ENCODE assay signal across 16 cellular contexts in genomic region chr11:72226701-72227100, GRCh38. TPM values are rescaled to one million over a fixed set of nuclear protein-coding genes. Genes with fewer than 3 reads are reported as not detected.
A peak's percentile ranks its signal among the peaks of the same experiment; 100 is the strongest.
DNase-seq lines count a peak whose midpoint lies in the region; ATAC-seq, FAIRE-seq and TF ChIP-seq lines count a peak whose summit lies in the region.
"Had no signal": no experiment of that assay in that cellular context is flagged by ENCODE, and none has a peak within 500 bp of the region (broad histone marks: within the 10 kb centered on the region; RNA-seq: fewer than 3 reads in every experiment).

No MANE protein-coding gene starts in this region.

- no peak overlapping the region for H2AFZ ChIP-seq in GM12878 (ENCODE audit: control insufficient read depth, low read depth, low read length)

- peaks cover 28% of the 10 kb centered on the region for H3K36me3 ChIP-seq in CD4-positive, alpha-beta memory T cell (ENCODE audit: insufficient read depth, low read length)
- H3K36me3 ChIP-seq in GM12878 (ENCODE audit: control insufficient read depth in 2 of 2, insufficient read depth in 2 of 2, low read length in 1 of 2) (peaks cover 13 to 25% of the 10 kb centered on the region in 2 experiments; a peak in 3 of 4 replicates), mucosa of descending colon (ENCODE audit: low read depth) (peaks cover 3% of the 10 kb centered on the region)

- no peaks in the 10 kb centered on the region for H3K27me3 Mint-ChIP-seq in CD4-positive, alpha-beta memory T cell
- peaks cover 2% of the 10 kb centered on the region; the same call in 1 of the 2 replicates for H3K27me3 Mint-ChIP-seq in HFFc6 (ENCODE audit: insufficient read depth)
- H3K27me3 Mint-ChIP-seq in nephron progenitor cell (ENCODE audit: low read depth, poor library complexity): no peaks in the 10 kb centered on the region
- no peaks in the 10 kb centered on the region for H3K27me3 Mint-ChIP-seq in activated naive CD4-positive, alpha-beta T cell treated with anti-CD3 and anti-CD28 coated beads for 36 hours (ENCODE audit: low read depth)
- H3K27me3 Mint-ChIP-seq: activated B cell treated with CpG ODN at 0.5 μM for 24 hours had no signal

- H3K4me3 ChIP-seq in CD4-positive, alpha-beta memory T cell (ENCODE audit: low read length in 2 of 2): no peak overlapping the region
- H3K4me3 ChIP-seq in GM12878 (no peak overlapping the region), mucosa of descending colon (no peak overlapping the region)
- H3K4me3 ChIP-seq: lower lobe of right lung had no signal

- WGBS in GM12878 (ENCODE audit: insufficient coverage, insufficient replicate concordance, low lambda C conversion rate, missing lambda C conversion rate): 100% methylated on average over 5 of the region's 5 CpGs

- intact Hi-C loops in CD4-positive, alpha-beta memory T cell (cut with micrococcal nuclease): no loop called here
- intact Hi-C loops in GM12878 (cut with micrococcal nuclease; ENCODE audit: unreplicated experiment) (no loop called here), mucosa of descending colon (cut with DNase I, micrococcal nuclease) (no loop called here)
- intact Hi-C loops in activated naive CD4-positive, alpha-beta T cell treated with anti-CD3 and anti-CD28 coated beads for 36 hours (cut with micrococcal nuclease): no loop called here

- POLR2A ChIA-PET in CD4-positive, alpha-beta memory T cell (lab: Charles Lee; ENCODE audit: partially characterized antibody): interaction anchor here (4.6 to 5.0 kb wide), 2 partner anchors 10 to 185 kb away, joined by 36 to 50 read pairs; no protein-coding TSS in a partner anchor
- POLR2A ChIA-PET in GM12878 (lab: Charles Lee): interaction anchor here (0.7 kb wide), 2 partner anchors 13 to 233 kb away, joined by 3 read pairs; no protein-coding TSS in a partner anchor

- no peak overlapping the region for H3K27ac ChIP-seq in CD4-positive, alpha-beta memory T cell (ENCODE audit: low read depth, low read length)
- H3K27ac ChIP-seq in GM12878 (ENCODE audit: control insufficient read depth, insufficient read depth): no peak overlapping the region
- H3K27ac ChIP-seq: HL-60 had no signal

- CTCF ChIA-PET in CD4-positive, alpha-beta memory T cell (lab: Charles Lee; ENCODE audit: partially characterized antibody): interaction anchor here (0.7 to 6.0 kb wide), 2 partner anchors 10 to 1746 kb away, joined by 3 to 40 read pairs; no protein-coding TSS in a partner anchor
- CTCF ChIA-PET in GM12878 (lab: Yijun Ruan, JAX): interaction anchor here (1.0 to 2.3 kb wide), 7 partner anchors 12 to 204 kb away, joined by 3 to 14 read pairs (median 4); no protein-coding TSS in a partner anchor
- CTCF ChIA-PET in activated naive CD4-positive, alpha-beta T cell treated with anti-CD3 and anti-CD28 coated beads for 36 hours (lab: Charles Lee): interaction anchor here (1.0 to 1.1 kb wide), 2 partner anchors 11 to 44 kb away, joined by 3 to 4 read pairs; no protein-coding TSS in a partner anchor

- no TSS peak for BruUV-seq in GM12878 (replicated peaks; lab: Mats Ljungman, UMichigan)

- H3K4me1 Mint-ChIP-seq in CD4-positive, alpha-beta memory T cell: peaks cover 8 to 31% (median 20%) of the 10 kb centered on the region in 4 donors
- H3K4me1 Mint-ChIP-seq in HFFc6 (ENCODE audit: low read depth): peaks cover 27% of the 10 kb centered on the region
- peaks cover 49% of the 10 kb centered on the region for H3K4me1 Mint-ChIP-seq in nephron progenitor cell
- peaks cover 20% of the 10 kb centered on the region for H3K4me1 Mint-ChIP-seq in activated naive CD4-positive, alpha-beta T cell treated with anti-CD3 and anti-CD28 coated beads for 36 hours (ENCODE audit: low read depth)

- SMC1A ChIA-PET in GM12878 (lab: Charles Lee; ENCODE audit: uncharacterized antibody, unreplicated experiment): interaction anchor here (0.8 to 1.2 kb wide), 2 partner anchors 185 to 252 kb away, joined by 3 read pairs; no protein-coding TSS in a partner anchor

- peaks cover 19% of the 10 kb centered on the region for H3K4me1 ChIP-seq in CD4-positive, alpha-beta memory T cell (ENCODE audit: insufficient read depth, low read length)
- H3K4me1 ChIP-seq in GM12878 (ENCODE audit: control insufficient read depth, insufficient read depth, low read length): peaks cover 15% of the 10 kb centered on the region
- H3K4me1 ChIP-seq in mucosa of descending colon (ENCODE audit: low read depth): peaks cover 15% of the 10 kb centered on the region

- in situ Hi-C loops in GM12878 (cut with MboI): no loop called here

- H3K27ac Mint-ChIP-seq in CD4-positive, alpha-beta memory T cell: peak overlapping the region in 4 of 7 donors; percentile 42 to 92 (median 62)
- H3K27ac Mint-ChIP-seq in HFFc6 (no peak overlapping the region), nephron progenitor cell (no peak overlapping the region)
- no peak overlapping the region for H3K27ac Mint-ChIP-seq in activated naive CD4-positive, alpha-beta T cell treated with anti-CD3 and anti-CD28 coated beads for 36 hours

- H3K9me3 Mint-ChIP-seq in CD4-positive, alpha-beta memory T cell: no peaks in the 10 kb centered on the region
- H3K9me3 Mint-ChIP-seq in HFFc6: no peaks in the 10 kb centered on the region
- no peaks in the 10 kb centered on the region for H3K9me3 Mint-ChIP-seq in nephron progenitor cell
- no peaks in the 10 kb centered on the region for H3K9me3 Mint-ChIP-seq in activated naive CD4-positive, alpha-beta T cell treated with anti-CD3 and anti-CD28 coated beads for 36 hours
- H3K9me3 Mint-ChIP-seq: activated B cell treated with CpG ODN at 0.5 μM for 24 hours had no signal

- DNase-seq in CD4-positive, alpha-beta memory T cell: no peak
- DNase-seq in HFFc6 (no peak), GM12878 (ENCODE audit: low read depth, low spot score) (no peak), nephron progenitor cell (no peak), SIG-M5 (lab: John Stamatoyannopoulos, UW) (no peak), mucosa of descending colon (no peak)
- DNase-seq in activated naive CD4-positive, alpha-beta T cell treated with anti-CD3 and anti-CD28 coated beads for 36 hours: no peak
- DNase-seq: activated B cell treated with CpG ODN at 0.5 μM for 24 hours; erythroblast; hypothalamus; lower lobe of right lung; MM.1S; NCI-H82; stimulated activated CD4-positive, alpha-beta T cell treated with anti-CD3 and anti-CD28 coated beads, Interleukin-4, amount 100 ng/mL, for 1 hour had no signal

- no peak for TF ChIP-seq EP300 in GM12878 (IDR thresholded peaks at IDR 0.05; ENCODE audit: borderline replicate concordance in 1 of 2, control insufficient read depth in 1 of 2, low read depth in 2 of 2, low read length in 2 of 2)

- H3K9me3 ChIP-seq in CD4-positive, alpha-beta memory T cell (ENCODE audit: control insufficient read depth in 1 of 2, low read length in 2 of 2): no peaks in the 10 kb centered on the region
- no peaks in the 10 kb centered on the region for H3K9me3 ChIP-seq in GM12878 (replicated peaks; ENCODE audit: control insufficient read depth, insufficient read depth, low read length)
- no peaks in the 10 kb centered on the region for H3K9me3 ChIP-seq in mucosa of descending colon
- H3K9me3 ChIP-seq: lower lobe of right lung had no signal

- H3K79me2 ChIP-seq in GM12878 (ENCODE audit: control insufficient read depth, insufficient read depth, low read length): peaks cover 26% of the 10 kb centered on the region

- ATAC-seq in GM12878: no peak
- no peak for ATAC-seq in GM21717 (IDR thresholded peaks at IDR 0.05; ENCODE audit: unreplicated experiment)
- no peak for ATAC-seq in mucosa of descending colon
- ATAC-seq: lower lobe of right lung had no signal

- no peak for TF ChIP-seq POLR2A in GM12878 (IDR thresholded peaks at IDR 0.05; ENCODE audit: low read depth, low read length)

- H3K4me2 ChIP-seq in GM12878 (ENCODE audit: control insufficient read depth, insufficient read depth): peak overlapping the region; percentile 30; the same call in 1 of the 2 replicates

- H4K20me1 ChIP-seq in GM12878 (ENCODE audit: control insufficient read depth, insufficient read depth): no peaks in the 10 kb centered on the region; the same call in 1 of the 2 replicates

- no peak for FAIRE-seq in GM12878 (lab: Jason Lieb, UNC)

- no peak overlapping the region for H3K9ac ChIP-seq in GM12878 (ENCODE audit: control insufficient read depth, insufficient read depth, low read length)

- peaks cover 17 to 47% of the 10 kb centered on the region in 2 donors for H3K36me3 Mint-ChIP-seq in CD4-positive, alpha-beta memory T cell
- peaks cover 18% of the 10 kb centered on the region; the same call in 1 of the 2 replicates for H3K36me3 Mint-ChIP-seq in HFFc6 (ENCODE audit: low read depth)
- peaks cover 23% of the 10 kb centered on the region for H3K36me3 Mint-ChIP-seq in nephron progenitor cell (ENCODE audit: low read depth)
- peaks cover 11% of the 10 kb centered on the region for H3K36me3 Mint-ChIP-seq in activated naive CD4-positive, alpha-beta T cell treated with anti-CD3 and anti-CD28 coated beads for 36 hours (ENCODE audit: low read depth)

- no peaks in the 10 kb centered on the region for H3K27me3 ChIP-seq in CD4-positive, alpha-beta memory T cell (ENCODE audit: insufficient read depth, low read length)
- no peaks in the 10 kb centered on the region for H3K27me3 ChIP-seq in GM12878 (replicated peaks in 1 of 2; ENCODE audit: control insufficient read depth in 2 of 2, insufficient read depth in 2 of 2, low read length in 1 of 2)

- RAD21 ChIA-PET in GM12878 (lab: Charles Lee; ENCODE audit: unreplicated experiment): no interaction called here

- no peak for TF ChIP-seq RAD21 in GM12878 (IDR thresholded peaks at IDR 0.05; ENCODE audit: insufficient read depth, low read depth, low read length)

- peak overlapping the region in 2 of 8 donors; percentile 46 to 90 for H3K4me3 Mint-ChIP-seq in CD4-positive, alpha-beta memory T cell
- H3K4me3 Mint-ChIP-seq in HFFc6 (peak overlapping the region; percentile 95), nephron progenitor cell (peak overlapping the region; percentile 96)
- no peak overlapping the region for H3K4me3 Mint-ChIP-seq in activated naive CD4-positive, alpha-beta T cell treated with anti-CD3 and anti-CD28 coated beads for 36 hours

- TF ChIP-seq CTCF in HFFc6 (IDR thresholded peaks at IDR 0.05) (no peak), GM12878 (IDR thresholded peaks at IDR 0.05 in 2 of 3, conservative IDR thresholded peaks at IDR 0.05 in 1 of 3; ENCODE audit: control insufficient read depth in 2 of 3, extremely low read depth in 1 of 3, insufficient read depth in 1 of 3, low read depth in 3 of 3, low read length in 3 of 3) (no peak), nephron progenitor cell (IDR thresholded peaks at IDR 0.05) (no peak), mucosa of descending colon (IDR thresholded peaks at IDR 0.05) (no peak)

RNA-seq across cellular contexts. Expression of gene INPPL1, which starts 2.1 kb away (rescaled TPM):
- 100 to 1,000 TPM; 145 to 152 TPM for total RNA-seq in CD4-positive, alpha-beta memory T cell
- polyA plus RNA-seq in CD4-positive, alpha-beta memory T cell: 10 to 100 TPM in 1 of 2 donors, 1 to 10 TPM in 1; 4.0 to 10.2 TPM
- total RNA-seq in HFFc6 (2021; fragmentation: NEBNext Ultra II Directional; extraction: Animal tissue kit (Norgen Biotek cat#: 25700)): 100 to 1,000 TPM; 181 to 228 (median 212) TPM
- 149 and 152 TPM in 2 replicates for total RNA-seq in GM12878 (2013; cell fraction: nucleolus; rRNA removed)
- 62.3 and 66.3 TPM in 2 replicates for total RNA-seq in GM12878 (2014; rRNA removed)
- total RNA-seq in GM12878 (2014; rRNA removed; fragmentation: Illumina TruSeq; extraction: Trizol): 32.1 and 33.1 TPM in 2 replicates
- 110 and 116 TPM in 2 replicates for total RNA-seq in GM12878 (2021)
- 39.6 TPM for polyA plus RNA-seq in GM12878 (2011; ENCODE audit: low read depth)
- 36.2 and 68.8 TPM in 2 replicates for polyA plus RNA-seq in GM12878 (2011; rRNA removed)
- polyA plus RNA-seq in GM12878 (2011; cell fraction: cytosol; rRNA removed): 45.3 and 59.8 TPM in 2 replicates
- polyA plus RNA-seq in GM12878 (2011; cell fraction: nucleus; rRNA removed): 613 and 647 TPM in 2 replicates
- 71.7 and 110 TPM in 2 replicates for polyA plus RNA-seq in GM12878 (2012)
- polyA plus RNA-seq in GM12878 (2014; fragmentation: Illumina TruSeq; extraction: Trizol): 54.7 and 62.3 TPM in 2 replicates
- polyA plus RNA-seq in GM12878 (2014; fragmentation: Nextera tagmentation; extraction: Ambion mirVana): 1 to 10 TPM in 1 of 2 experiments, under 1 TPM in 1; 0.47 to 1.0 TPM
- 77.5 and 94.4 TPM in 2 replicates for polyA plus RNA-seq in GM12878 (2014; rRNA removed)
- 10 to 100 TPM in 1 of 2 experiments, 1 to 10 TPM in 1; 9.7 to 20.0 TPM for polyA plus RNA-seq in GM12878 (2016; fragmentation: Nextera tagmentation; extraction: Ambion mirVana)
- 70.7 and 93.0 TPM in 2 replicates for polyA minus RNA-seq in GM12878 (2011; rRNA and poly(A)+ RNA removed)
- 52.8 and 55.7 TPM in 2 replicates for polyA minus RNA-seq in GM12878 (2011; cell fraction: cytosol; rRNA and poly(A)+ RNA removed)
- 158 and 247 TPM in 2 replicates for polyA minus RNA-seq in GM12878 (2011; cell fraction: nucleus; rRNA and poly(A)+ RNA removed)
- total RNA-seq in mucosa of descending colon: 100 to 1,000 TPM; 122 to 205 (median 151) TPM
- total RNA-seq in activated naive CD4-positive, alpha-beta T cell treated with anti-CD3 and anti-CD28 coated beads for 36 hours: 10 to 100 TPM; 67.1 to 74.0 TPM

RNA-seq across cellular contexts. Expression of gene FOLR2, which starts 10.1 kb away (rescaled TPM):
- not detected for total RNA-seq in CD4-positive, alpha-beta memory T cell
- polyA plus RNA-seq in CD4-positive, alpha-beta memory T cell: not detected
- total RNA-seq in HFFc6 (2021; fragmentation: NEBNext Ultra II Directional; extraction: Animal tissue kit (Norgen Biotek cat#: 25700)): not detected
- not detected in 2 replicates for total RNA-seq in GM12878 (2013; cell fraction: nucleolus; rRNA removed)
- total RNA-seq in GM12878 (2014; rRNA removed): 2.7 and 3.5 TPM in 2 replicates
- total RNA-seq in GM12878 (2014; rRNA removed; fragmentation: Illumina TruSeq; extraction: Trizol): 1.9 and 2.2 TPM in 2 replicates
- 1.4 and 1.5 TPM in 2 replicates for total RNA-seq in GM12878 (2021)
- polyA plus RNA-seq in GM12878 (2011; ENCODE audit: low read depth): 1.5 TPM
- polyA plus RNA-seq in GM12878 (2011; rRNA removed): 0.10 TPM in 1 of 2 replicates, not detected in the other
- polyA plus RNA-seq in GM12878 (2011; cell fraction: cytosol; rRNA removed): 0.12 and 0.25 TPM in 2 replicates
- 0.21 and 0.54 TPM in 2 replicates for polyA plus RNA-seq in GM12878 (2011; cell fraction: nucleus; rRNA removed)
- polyA plus RNA-seq in GM12878 (2012): 1.7 and 1.9 TPM in 2 replicates
- 1.6 and 2.0 TPM in 2 replicates for polyA plus RNA-seq in GM12878 (2014; fragmentation: Illumina TruSeq; extraction: Trizol)
- polyA plus RNA-seq in GM12878 (2014; fragmentation: Nextera tagmentation; extraction: Ambion mirVana): 10 to 100 TPM; 11.0 to 11.1 TPM
- polyA plus RNA-seq in GM12878 (2014; rRNA removed): 3.2 and 3.7 TPM in 2 replicates
- 1 to 10 TPM; 1.2 to 1.6 TPM for polyA plus RNA-seq in GM12878 (2016; fragmentation: Nextera tagmentation; extraction: Ambion mirVana)
- polyA minus RNA-seq in GM12878 (2011; rRNA and poly(A)+ RNA removed): not detected in 2 replicates
- not detected in 2 replicates for polyA minus RNA-seq in GM12878 (2011; cell fraction: cytosol; rRNA and poly(A)+ RNA removed)
- polyA minus RNA-seq in GM12878 (2011; cell fraction: nucleus; rRNA and poly(A)+ RNA removed): not detected in 2 replicates
- 10 to 100 TPM in 2 of 3 donors, 1 to 10 TPM in 1; 3.2 to 29.4 (median 13.8) TPM for total RNA-seq in mucosa of descending colon
- not detected for total RNA-seq in activated naive CD4-positive, alpha-beta T cell treated with anti-CD3 and anti-CD28 coated beads for 36 hours

RNA-seq across cellular contexts. Expression of gene PHOX2A, which starts 17.3 kb away (rescaled TPM):
- total RNA-seq in CD4-positive, alpha-beta memory T cell: not detected
- not detected for polyA plus RNA-seq in CD4-positive, alpha-beta memory T cell
- not detected for total RNA-seq in HFFc6 (2021; fragmentation: NEBNext Ultra II Directional; extraction: Animal tissue kit (Norgen Biotek cat#: 25700))
- total RNA-seq in GM12878 (2013; cell fraction: nucleolus; rRNA removed): not detected in 2 replicates
- total RNA-seq in GM12878 (2014; rRNA removed): not detected in 2 replicates
- total RNA-seq in GM12878 (2014; rRNA removed; fragmentation: Illumina TruSeq; extraction: Trizol): not detected in 2 replicates
- total RNA-seq in GM12878 (2021): not detected in 2 replicates
- not detected for polyA plus RNA-seq in GM12878 (2011; ENCODE audit: low read depth)
- polyA plus RNA-seq in GM12878 (2011; rRNA removed): not detected in 2 replicates
- not detected in 2 replicates for polyA plus RNA-seq in GM12878 (2011; cell fraction: cytosol; rRNA removed)
- polyA plus RNA-seq in GM12878 (2011; cell fraction: nucleus; rRNA removed): not detected in 2 replicates
- polyA plus RNA-seq in GM12878 (2012): not detected in 2 replicates
- not detected in 2 replicates for polyA plus RNA-seq in GM12878 (2014; fragmentation: Illumina TruSeq; extraction: Trizol)
- not detected for polyA plus RNA-seq in GM12878 (2014; fragmentation: Nextera tagmentation; extraction: Ambion mirVana)
- not detected in 2 replicates for polyA plus RNA-seq in GM12878 (2014; rRNA removed)
- polyA plus RNA-seq in GM12878 (2016; fragmentation: Nextera tagmentation; extraction: Ambion mirVana): not detected
- not detected in 2 replicates for polyA minus RNA-seq in GM12878 (2011; rRNA and poly(A)+ RNA removed)
- not detected in 2 replicates for polyA minus RNA-seq in GM12878 (2011; cell fraction: cytosol; rRNA and poly(A)+ RNA removed)
- not detected in 2 replicates for polyA minus RNA-seq in GM12878 (2011; cell fraction: nucleus; rRNA and poly(A)+ RNA removed)
- 1 to 10 TPM in 1 of 3 donors, under 1 TPM in 2; 0.55 to 2.6 (median 0.60) TPM for total RNA-seq in mucosa of descending colon
- total RNA-seq in activated naive CD4-positive, alpha-beta T cell treated with anti-CD3 and anti-CD28 coated beads for 36 hours: not detected
- total RNA-seq: activated B cell treated with CpG ODN at 0.5 μM for 24 hours, lower lobe of right lung had no signal

RNA-seq across cellular contexts. Expression of gene FOLR1, which starts 34.8 kb away (rescaled TPM):
- total RNA-seq in CD4-positive, alpha-beta memory T cell: not detected
- polyA plus RNA-seq in CD4-positive, alpha-beta memory T cell: not detected
- total RNA-seq in HFFc6 (2021; fragmentation: NEBNext Ultra II Directional; extraction: Animal tissue kit (Norgen Biotek cat#: 25700)): under 1 TPM in 4 of 6 experiments, not detected in 2; 0.20 to 0.48 (median 0.38) TPM
- not detected in 2 replicates for total RNA-seq in GM12878 (2013; cell fraction: nucleolus; rRNA removed)
- total RNA-seq in GM12878 (2014; rRNA removed) (not detected in 2 replicates), GM12878 (2014; rRNA removed; fragmentation: Illumina TruSeq; extraction: Trizol) (not detected in 2 replicates), GM12878 (2021) (not detected in 2 replicates), mucosa of descending colon (not detected)
- not detected for polyA plus RNA-seq in GM12878 (2011; ENCODE audit: low read depth)
- polyA plus RNA-seq in GM12878 (2011; rRNA removed) (not detected in 2 replicates), GM12878 (2014; fragmentation: Illumina TruSeq; extraction: Trizol) (not detected in 2 replicates), GM12878 (2014; fragmentation: Nextera tagmentation; extraction: Ambion mirVana) (not detected), GM12878 (2014; rRNA removed) (not detected in 2 replicates), GM12878 (2016; fragmentation: Nextera tagmentation; extraction: Ambion mirVana) (not detected)
- not detected in 2 replicates for polyA plus RNA-seq in GM12878 (2011; cell fraction: cytosol; rRNA removed)
- not detected in 2 replicates for polyA plus RNA-seq in GM12878 (2011; cell fraction: nucleus; rRNA removed)
- not detected in 2 replicates for polyA plus RNA-seq in GM12878 (2012)
- not detected in 2 replicates for polyA minus RNA-seq in GM12878 (2011; rRNA and poly(A)+ RNA removed)
- 2.0 and 2.7 TPM in 2 replicates for polyA minus RNA-seq in GM12878 (2011; cell fraction: cytosol; rRNA and poly(A)+ RNA removed)
- polyA minus RNA-seq in GM12878 (2011; cell fraction: nucleus; rRNA and poly(A)+ RNA removed): 0.97 and 1.3 TPM in 2 replicates
- not detected for total RNA-seq in activated naive CD4-positive, alpha-beta T cell treated with anti-CD3 and anti-CD28 coated beads for 36 hours
- total RNA-seq: activated B cell treated with CpG ODN at 0.5 μM for 24 hours had no signal

Comparison
In these comparisons a context has a peak if more than half of its experiments do, and no peak if none do; other contexts are left out.
1. H3K27ac Mint-ChIP-seq: peak in CD4-positive, alpha-beta memory T cell (4 of 7); none in HFFc6 (single experiment), nephron progenitor cell (single experiment) and activated naive CD4-positive, alpha-beta T cell treated with anti-CD3 and anti-CD28 coated beads for 36 hours (single experiment).